9 cellular contexts compared by ENCODE assay signal in genomic region chr12:93060071-93060665, GRCh38.
DNase-seq lines count a peak whose midpoint lies in the region; ATAC-seq and TF ChIP-seq lines count a peak whose summit lies in the region.
"Had no signal": no experiment of that assay in that cellular context is flagged by ENCODE, and none has a peak within 500 bp of the region (broad histone marks: within the 10 kb centered on the region; RNA-seq: fewer than 3 reads in every experiment).

No MANE protein-coding gene starts in this region.

- no peaks in the 10 kb centered on the region for H3K27me3 ChIP-seq in GM06990 (replicated peaks; ENCODE audit: control insufficient read depth, insufficient read depth, low read length)
- H3K27me3 ChIP-seq in H7 (ENCODE audit: control insufficient read depth, insufficient read depth, low read length) = no peaks in the 10 kb centered on the region
- H3K27me3 ChIP-seq: BLaER1 treated with 17β-estradiol and CSF1 and Interleukin-3, amounts not matched to agents 10 nM and 100 nM had no signal

- peak; percentile 95 for ATAC-seq in GM19328 (IDR thresholded peaks at IDR 0.05; ENCODE audit: unreplicated experiment)
- peak; percentile 96 for ATAC-seq in HG03025 (IDR thresholded peaks at IDR 0.05; ENCODE audit: low FRiP score, unreplicated experiment)

- no peak for TF ChIP-seq CTCF in GM06990 (IDR thresholded peaks at IDR 0.05; ENCODE audit: insufficient read depth, low read length, poor library complexity, severe bottlenecking)

- H3K36me3 ChIP-seq in GM06990 (ENCODE audit: control insufficient read depth, insufficient read depth, low read length) (no peaks in the 10 kb centered on the region), H7 (replicated peaks; ENCODE audit: control insufficient read depth, insufficient read depth, low read length) (no peaks in the 10 kb centered on the region)
- H3K36me3 ChIP-seq: BLaER1 treated with 17β-estradiol and CSF1 and Interleukin-3, amounts not matched to agents 10 nM and 100 nM had no signal

- no peak overlapping the region for H3K4me3 ChIP-seq in GM06990 (replicated peaks; ENCODE audit: low read depth, low read length)
- H3K4me3 ChIP-seq in H7 (ENCODE audit: insufficient read depth, low read depth, low read length) = no peak overlapping the region
- H3K4me3 ChIP-seq: BLaER1 treated with 17β-estradiol and CSF1 and Interleukin-3, amounts not matched to agents 10 nM and 100 nM had no signal

- peak; percentile 63 for DNase-seq in GM06990 (ENCODE audit: extremely low read depth, insufficient read length)
- peak; percentile 22 for DNase-seq in RPMI8226
- no peak for DNase-seq in SKM-1 (lab: John Stamatoyannopoulos, UW; ENCODE audit: unreplicated experiment)
- DNase-seq in HT-29 (ENCODE audit: low spot score) = no peak
- DNase-seq in NCI-H526 (lab: John Stamatoyannopoulos, UW) = no peak
- no peak for DNase-seq in H7

Comparison
In these comparisons a context has a peak if more than half of its experiments do, and no peak if none do; other contexts are left out.
1. DNase-seq: peak in GM06990 (single experiment) and RPMI8226 (single experiment); none in SKM-1 (single experiment), HT-29 (single experiment), NCI-H526 (0 of 2) and H7 (single experiment).